31 cellular contexts compared by ENCODE assay signal in genomic region chr2:237569896-237570295, GRCh38. TPM values are rescaled to one million over a fixed set of nuclear protein-coding genes. Genes with fewer than 3 reads are reported as not detected.
"Had no signal": no experiment of that assay in that cellular context is flagged by ENCODE, and none has a peak within 500 bp of the region (broad histone marks: within the 10 kb centered on the region; RNA-seq: fewer than 3 reads in every experiment).

No MANE protein-coding gene starts in this region.

- DNase-seq: colonic mucosa; cortex of kidney; effector CD8-positive, alpha-beta T cell; effector memory CD8-positive, alpha-beta T cell; endodermal cell; erythroblast; esophagus squamous epithelium; foreskin fibroblast; foreskin melanocyte; gastrocnemius medialis; glutamatergic neuron; head of caudate nucleus; heart right ventricle; hippocampal formation; left cardiac atrium; left lung; left ventricle myocardium superior; lower lobe of right lung; mesenchymal stem cell had no signal

- H3K27me3 ChIP-seq: colonic mucosa had no signal

- H3K27ac ChIP-seq: colonic mucosa, epithelial cell of prostate, esophagus squamous epithelium, gastrocnemius medialis, heart right ventricle, left lung, lower lobe of right lung had no signal

- H3K36me3 ChIP-seq: colonic mucosa, esophagus squamous epithelium, gastrocnemius medialis, heart right ventricle, left lung, lower lobe of right lung had no signal

- ATAC-seq: effector memory CD8-positive, alpha-beta T cell; esophagus mucosa; gastrocnemius medialis; heart right ventricle; left cardiac atrium; left lung; left ventricle myocardium superior; lower lobe of right lung; mucosa of descending colon had no signal

- H3K4me3 ChIP-seq: colonic mucosa, esophagus squamous epithelium, gastrocnemius medialis, heart right ventricle, left lung, lower lobe of right lung, mucosa of descending colon had no signal

- H3K9me3 ChIP-seq: colonic mucosa, esophagus squamous epithelium, gastrocnemius medialis, heart right ventricle, left lung, lower lobe of right lung, mucosa of descending colon had no signal

- H3K4me1 ChIP-seq: colonic mucosa had no signal

RNA-seq across cellular contexts. Expression of gene PRLH, which starts 3.5 kb away (rescaled TPM):
- total RNA-seq: chondrocyte, colonic mucosa, dermis microvascular lymphatic vessel endothelial cell, endodermal cell, esophagus mucosa, esophagus squamous epithelium, gastrocnemius medialis, glomerular endothelial cell, heart right ventricle, kidney epithelial cell, left cardiac atrium, left lung, left ventricle myocardium superior, lower leg skin, lower lobe of right lung, lung microvascular endothelial cell, mesenteric fat pad, mesothelial cell of epicardium, mucosa of descending colon had no signal
- polyA plus RNA-seq: heart right ventricle, keratinocyte had no signal
